In the genomic region with DNA sequence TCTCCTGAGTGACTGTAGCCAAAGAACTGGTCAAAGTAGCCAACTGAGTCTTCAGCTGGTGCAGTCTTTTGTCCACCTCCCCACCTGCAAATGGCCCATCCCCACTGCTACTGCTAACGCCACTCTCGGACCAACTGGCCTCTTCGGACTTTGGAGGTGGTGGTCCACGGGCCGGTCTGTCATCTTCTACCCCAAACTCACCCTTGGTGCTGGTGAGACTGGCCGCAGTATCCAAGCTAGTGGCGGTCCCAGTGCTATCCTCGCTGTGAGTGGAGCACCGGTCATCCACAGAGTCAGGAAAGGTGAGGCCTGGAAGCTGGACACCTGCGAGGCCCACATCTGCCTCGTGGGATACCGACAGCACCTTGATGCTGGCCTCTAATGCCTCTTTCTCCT, we compare ENCODE assay signal across 8 cellular contexts. TPM values are rescaled to one million over a fixed set of nuclear protein-coding genes. Genes with fewer than 3 reads are reported as not detected.
DNase-seq lines count a peak whose midpoint lies in the region; ATAC-seq and TF ChIP-seq lines count a peak whose summit lies in the region.

No MANE protein-coding gene starts in this region.

- ATAC-seq in WTC11 = no peak
- no peak for ATAC-seq in right cardiac atrium
- no peak for ATAC-seq in HG02870 (IDR thresholded peaks at IDR 0.05; ENCODE audit: unreplicated experiment)

- peak overlapping the region; percentile 88 for H3K4me3 ChIP-seq in HAP-1
- peak overlapping the region; percentile 86 for H3K4me3 ChIP-seq in right cardiac atrium (ENCODE audit: low read length)
- peak overlapping the region; percentile 89 to 95 (median 94) for H3K4me3 ChIP-seq in skeletal muscle tissue (ENCODE audit: low read length in 3 of 3)

- H3K4me1 Mint-ChIP-seq in WTC11 = peaks cover 29% of the 10 kb centered on the region

- H3K4me1 ChIP-seq in HAP-1 = peaks cover 28% of the 10 kb centered on the region
- peaks cover 21% of the 10 kb centered on the region for H3K4me1 ChIP-seq in right cardiac atrium (ENCODE audit: control insufficient read depth, insufficient read depth, low read length)
- peaks cover 59 to 71% (median 61%) of the 10 kb centered on the region in 3 donors for H3K4me1 ChIP-seq in skeletal muscle tissue (ENCODE audit: control insufficient read depth in 3 of 3, insufficient read depth in 3 of 3, low read length in 3 of 3)

- peaks cover 25% of the 10 kb centered on the region for H3K36me3 ChIP-seq in HAP-1 (replicated peaks)
- peaks cover 15 to 28% (median 19%) of the 10 kb centered on the region in 3 donors for H3K36me3 ChIP-seq in skeletal muscle tissue (ENCODE audit: control insufficient read depth in 3 of 3, insufficient read depth in 3 of 3, low read length in 3 of 3)

- peaks cover 24% of the 10 kb centered on the region for H3K27me3 Mint-ChIP-seq in WTC11 (ENCODE audit: low read depth)

- H3K27me3 ChIP-seq in HAP-1 (ENCODE audit: low read depth) (no peaks in the 10 kb centered on the region), right cardiac atrium (ENCODE audit: control insufficient read depth, insufficient read depth) (no peaks in the 10 kb centered on the region), skeletal muscle tissue (ENCODE audit: control insufficient read depth in 3 of 3, insufficient read depth in 3 of 3, low read length in 3 of 3) (no peaks in the 10 kb centered on the region)

- H3K27ac ChIP-seq in right cardiac atrium (ENCODE audit: low read length) (no peak overlapping the region), skeletal muscle tissue (ENCODE audit: low read depth, low read length) (peak overlapping the region; percentile 81)

- H3K4me3 Mint-ChIP-seq in WTC11 = peak overlapping the region; percentile 90

- no peaks in the 10 kb centered on the region for H3K9me3 ChIP-seq in HAP-1
- H3K9me3 ChIP-seq in right cardiac atrium (ENCODE audit: control insufficient read depth, low read length) = no peaks in the 10 kb centered on the region
- no peaks in the 10 kb centered on the region for H3K9me3 ChIP-seq in skeletal muscle tissue (ENCODE audit: control insufficient read depth in 3 of 3, low read length in 3 of 3)

- in situ Hi-C loops in HAP-1 (cut with MboI; ENCODE audit: low sequenced_read_pairs) = no loop called here
- in situ Hi-C loops in G401 (cut with HindIII; ENCODE audit: low sequenced_read_pairs) = no loop called here

- TF ChIP-seq CTCF in WTC11 (IDR thresholded peaks at IDR 0.05) = no peak

- no peaks in the 10 kb centered on the region for H3K9me3 Mint-ChIP-seq in WTC11

- CTCF ChIA-PET in WTC11 (lab: Charles Lee) (interaction anchor here (1.0 to 3.3 kb wide), 5 partner anchors 13 to 625 kb away, joined by 3 to 21 read pairs (median 3); no protein-coding TSS in a partner anchor), HEK293T (lab: Yijun Ruan, JAX) (no interaction called here)

- peaks cover 20% of the 10 kb centered on the region for H3K36me3 Mint-ChIP-seq in WTC11

- POLR2A ChIA-PET in WTC11 (lab: Charles Lee) = no interaction called here
- POLR2A ChIA-PET in HEK293T (lab: Yijun Ruan, JAX) = interaction anchor here (1.5 kb wide), 1 partner anchor 24 kb away, joined by 4 read pairs; no protein-coding TSS in a partner anchor

- H3K9ac ChIP-seq in skeletal muscle tissue (ENCODE audit: low read depth in 1 of 3, low read length in 3 of 3) = peak overlapping the region; percentile 89 to 94 (median 92)

- no peak overlapping the region; the same call in 1 of the 2 replicates for H3K27ac Mint-ChIP-seq in WTC11

- 34% methylated on average over 12 of the region's 12 CpGs for WGBS in right cardiac atrium

- DNase-seq in HAP-1 (ENCODE audit: low spot score in 2 of 2) (no peak), WTC11 (ENCODE audit: low spot score) (no peak), right cardiac atrium (no peak), HEK293T (ENCODE audit: extremely low spot score) (no peak), DMS79 (lab: John Stamatoyannopoulos, UW) (no peak), G401 (ENCODE audit: low spot score) (no peak)

- intact Hi-C loops in right cardiac atrium (cut with DNase I) = loop anchor here in 1 of 4 donors (5.0 kb wide), 1 partner anchor 192 kb away; the partner anchor contains the start of gene ZNF800

TF ChIP-seq in WTC11, 78 proteins besides CTCF, POLR2A, EP300 and RAD21 (continues in another document):
- TF ChIP-seq ELF4 (CRISPR knock-in tag; IDR thresholded peaks at IDR 0.05; ENCODE audit: low read depth) = no peak
- no peak for TF ChIP-seq ESRRA (CRISPR knock-in tag; IDR thresholded peaks at IDR 0.05; ENCODE audit: borderline replicate concordance)
- TF ChIP-seq ZNF416 (CRISPR knock-in tag; IDR thresholded peaks at IDR 0.05) = no peak
- TF ChIP-seq GABPB1 (CRISPR knock-in tag; IDR thresholded peaks at IDR 0.05) = no peak
- TF ChIP-seq, protein P1, sequence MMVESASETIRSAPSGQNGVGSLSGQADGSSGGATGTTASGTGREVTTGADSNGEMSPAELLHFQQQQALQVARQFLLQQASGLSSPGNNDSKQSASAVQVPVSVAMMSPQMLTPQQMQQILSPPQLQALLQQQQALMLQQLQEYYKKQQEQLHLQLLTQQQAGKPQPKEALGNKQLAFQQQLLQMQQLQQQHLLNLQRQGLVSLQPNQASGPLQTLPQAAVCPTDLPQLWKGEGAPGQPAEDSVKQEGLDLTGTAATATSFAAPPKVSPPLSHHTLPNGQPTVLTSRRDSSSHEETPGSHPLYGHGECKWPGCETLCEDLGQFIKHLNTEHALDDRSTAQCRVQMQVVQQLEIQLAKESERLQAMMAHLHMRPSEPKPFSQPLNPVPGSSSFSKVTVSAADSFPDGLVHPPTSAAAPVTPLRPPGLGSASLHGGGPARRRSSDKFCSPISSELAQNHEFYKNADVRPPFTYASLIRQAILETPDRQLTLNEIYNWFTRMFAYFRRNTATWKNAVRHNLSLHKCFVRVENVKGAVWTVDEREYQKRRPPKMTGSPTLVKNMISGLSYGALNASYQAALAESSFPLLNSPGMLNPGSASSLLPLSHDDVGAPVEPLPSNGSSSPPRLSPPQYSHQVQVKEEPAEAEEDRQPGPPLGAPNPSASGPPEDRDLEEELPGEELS (CRISPR knock-in tag; IDR thresholded peaks at IDR 0.05) = no peak
- TF ChIP-seq NFATC4 (CRISPR knock-in tag; IDR thresholded peaks at IDR 0.05) = no peak

TF ChIP-seq in HEK293T, 16 proteins besides CTCF, POLR2A, EP300 and RAD21:
- no peak for TF ChIP-seq NFRKB (IDR thresholded peaks at IDR 0.05)
- TF ChIP-seq L3MBTL2 (conservative IDR thresholded peaks at IDR 0.05) = no peak
- TF ChIP-seq HDGF (IDR thresholded peaks at IDR 0.05; ENCODE audit: borderline replicate concordance) = no peak
- TF ChIP-seq ELF4 (IDR thresholded peaks at IDR 0.05) = no peak
- no peak for TF ChIP-seq FOXA1 (IDR thresholded peaks at IDR 0.05)
- no peak for TF ChIP-seq LEF1 (IDR thresholded peaks at IDR 0.05; ENCODE audit: borderline replicate concordance)
- no peak for TF ChIP-seq SP1 (IDR thresholded peaks at IDR 0.05)
- TF ChIP-seq ZNF384 (IDR thresholded peaks at IDR 0.05) = no peak

RNA-seq across cellular contexts. Expression of gene GCC1, which starts 0.8 kb away (rescaled TPM):
- 13.2 to 13.7 TPM (median 13.6 TPM) in 3 replicates for total RNA-seq in WTC11 (2021)
- total RNA-seq in right cardiac atrium = 10 to 100 TPM in 1 of 4 donors, 1 to 10 TPM in 3; 7.4 to 10.4 (median 8.1) TPM
- 3.7 TPM for polyA plus RNA-seq in right cardiac atrium
- 14.6 TPM for total RNA-seq in skeletal muscle tissue
- 12.0 and 19.4 TPM in 2 replicates for total RNA-seq in G401 (2014; rRNA removed; shearing (Covaris generic))

RNA-seq across cellular contexts. Expression of gene ARF5, which starts 3.6 kb away (rescaled TPM):
- total RNA-seq in WTC11 (2021) = 167 to 173 TPM (median 171 TPM) in 3 replicates
- 10 to 100 TPM; 70.4 to 88.0 (median 81.2) TPM for total RNA-seq in right cardiac atrium
- 129 TPM for polyA plus RNA-seq in right cardiac atrium
- 59.5 TPM for total RNA-seq in skeletal muscle tissue
- 459 and 527 TPM in 2 replicates for total RNA-seq in G401 (2014; rRNA removed; shearing (Covaris generic))

RNA-seq across cellular contexts. Expression of gene FSCN3, which starts 8.9 kb away (rescaled TPM):
- total RNA-seq in WTC11 (2021) (0.57 to 1.1 TPM (median 0.82 TPM) in 3 replicates), right cardiac atrium (under 1 TPM in 3 of 4 donors, not detected in 1; 0.26 to 0.63 (median 0.45) TPM), skeletal muscle tissue (not detected)
- 0.09 TPM for polyA plus RNA-seq in right cardiac atrium
- 0.43 and 6.6 TPM in 2 replicates for total RNA-seq in G401 (2014; rRNA removed; shearing (Covaris generic))

RNA-seq across cellular contexts. Expression of gene PAX4, which starts 33.3 kb away (rescaled TPM):
- total RNA-seq in WTC11 (2021) (not detected in 3 replicates), right cardiac atrium (not detected), skeletal muscle tissue (not detected)
- not detected for polyA plus RNA-seq in right cardiac atrium
- total RNA-seq in G401 (2014; rRNA removed; shearing (Covaris generic)) = not detected in 2 replicates
